In the genomic region with DNA sequence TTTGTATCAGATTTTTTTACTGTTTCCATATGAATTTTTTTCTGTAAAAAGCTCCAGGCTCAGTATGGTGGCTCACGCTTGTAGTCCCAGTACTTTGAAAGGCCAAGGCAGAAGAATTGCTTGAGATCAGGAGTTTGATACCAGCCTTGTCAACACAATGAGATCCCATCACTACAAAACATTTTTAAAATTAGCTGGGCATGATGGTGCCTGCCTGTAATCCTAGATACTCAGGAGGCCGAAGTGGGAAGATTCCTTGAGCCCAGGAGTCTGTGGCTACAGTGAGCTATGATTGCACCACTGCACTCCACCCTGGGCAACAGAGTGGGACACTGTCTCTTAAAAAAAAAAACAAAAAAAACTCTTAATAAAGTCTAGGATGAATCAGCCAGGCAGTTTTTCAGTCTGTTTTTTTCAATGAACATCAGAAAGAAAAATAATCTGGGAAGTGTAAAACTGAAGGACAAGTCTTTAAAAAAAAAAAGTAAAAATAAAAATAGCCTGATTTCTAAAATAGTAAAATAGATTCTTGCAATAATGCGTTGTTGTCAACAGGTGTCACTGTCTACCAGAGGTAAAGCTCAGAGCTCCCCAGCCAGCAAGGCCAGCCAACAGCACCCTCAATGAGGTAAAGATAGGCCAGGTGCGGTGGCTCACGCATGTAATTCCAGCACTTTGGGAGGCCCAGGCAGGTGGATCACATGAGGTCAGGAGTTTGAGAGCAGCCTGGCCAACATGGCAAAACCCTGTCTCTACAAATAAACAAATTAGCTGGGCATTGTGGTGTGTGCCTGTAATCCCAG, we compare ENCODE assay signal across 7 cellular contexts. TPM values are rescaled to one million over a fixed set of nuclear protein-coding genes. Genes with fewer than 3 reads are reported as not detected.
DNase-seq lines count a peak whose midpoint lies in the region; ATAC-seq and TF ChIP-seq lines count a peak whose summit lies in the region.

No MANE protein-coding gene starts in this region.

- no peak overlapping the region for H3K4ac ChIP-seq in trophoblast cell (ENCODE audit: low read depth, low read length)

- no peak overlapping the region for H2AK5ac ChIP-seq in trophoblast cell (ENCODE audit: low read length)

- H3K27ac Mint-ChIP-seq in activated T-helper 17 cell treated with anti-CD3 and anti-CD28 coated beads, Interleukin-2, amount 50 U/mL, for 72 hours = no peak overlapping the region

- H2BK120ac ChIP-seq in trophoblast cell (ENCODE audit: insufficient read depth, low read length, poor library complexity) = no peak overlapping the region

- no peak overlapping the region for H3K4me3 ChIP-seq in trophoblast cell (ENCODE audit: low read depth, low read length)

- H3K4me3 Mint-ChIP-seq in activated T-helper 17 cell treated with anti-CD3 and anti-CD28 coated beads, Interleukin-2, amount 50 U/mL, for 72 hours = no peak overlapping the region

- H2BK5ac ChIP-seq in trophoblast cell (ENCODE audit: low read depth, low read length, poor library complexity) = no peak overlapping the region

- H4K12ac ChIP-seq in trophoblast cell (ENCODE audit: low read depth, low read length) = no peak overlapping the region

- no peak overlapping the region for H3K14ac ChIP-seq in trophoblast cell (ENCODE audit: low read length)

- H3K18ac ChIP-seq in trophoblast cell (ENCODE audit: low read length) = no peak overlapping the region

- H3K9me3 ChIP-seq in trophoblast cell (ENCODE audit: insufficient read depth, low read depth, low read length) = no peaks in the 10 kb centered on the region

- ATAC-seq in HG03354 (IDR thresholded peaks at IDR 0.05; ENCODE audit: poor library complexity, severe bottlenecking, unreplicated experiment) (peak; percentile 81), HG03442 (IDR thresholded peaks at IDR 0.05; ENCODE audit: unreplicated experiment) (no peak)
- ATAC-seq in activated T-helper 17 cell treated with anti-CD3 and anti-CD28 coated beads, Interleukin-2, amount 50 U/mL, for 72 hours (replicated peaks) = peak; percentile 67

- no peak overlapping the region for H3K4me2 ChIP-seq in trophoblast cell (ENCODE audit: low read length)

- peaks cover 7% of the 10 kb centered on the region for H3K4me1 Mint-ChIP-seq in activated T-helper 17 cell treated with anti-CD3 and anti-CD28 coated beads, Interleukin-2, amount 50 U/mL, for 72 hours

- no peaks in the 10 kb centered on the region for H3K36me3 ChIP-seq in trophoblast cell (ENCODE audit: control insufficient read depth in 1 of 2, insufficient read depth in 2 of 2, low read length in 2 of 2)

- no peak overlapping the region for H3K27ac ChIP-seq in trophoblast cell (ENCODE audit: low read depth, low read length)

- H3K79me1 ChIP-seq in trophoblast cell (ENCODE audit: low read length) = no peaks in the 10 kb centered on the region

- H4K91ac ChIP-seq in trophoblast cell (ENCODE audit: low read depth, low read length) = no peak overlapping the region

- H3K23ac ChIP-seq in trophoblast cell (ENCODE audit: low read length) = no peak overlapping the region

- H3K9me3 Mint-ChIP-seq in activated T-helper 17 cell treated with anti-CD3 and anti-CD28 coated beads, Interleukin-2, amount 50 U/mL, for 72 hours = no peaks in the 10 kb centered on the region

- H2AFZ ChIP-seq in trophoblast cell (ENCODE audit: insufficient read depth, low read length, poor library complexity) = no peak overlapping the region

- no peaks in the 10 kb centered on the region for H3K27me3 ChIP-seq in trophoblast cell (ENCODE audit: insufficient read depth, low read length)

- no CpG with 5 or more reads among the region's 5 CpGs for WGBS in trophoblast cell (ENCODE audit: extremely low coverage, insufficient coverage, insufficient read length)

- no peaks in the 10 kb centered on the region for H3K4me1 ChIP-seq in trophoblast cell (ENCODE audit: control insufficient read depth in 1 of 2, insufficient read depth in 2 of 2, low read length in 2 of 2)

- no peak overlapping the region for H3K9ac ChIP-seq in trophoblast cell (ENCODE audit: low read length)

- peak; percentile 60 for DNase-seq in GM10266 (ENCODE audit: extremely low spot score)
- peak; percentile 58 for DNase-seq in RKO (ENCODE audit: low spot score)
- DNase-seq in foreskin melanocyte = peak; percentile 18
- peak; percentile 58 to 84 for DNase-seq in trophoblast cell

- peaks cover 12% of the 10 kb centered on the region for H3K27me3 Mint-ChIP-seq in activated T-helper 17 cell treated with anti-CD3 and anti-CD28 coated beads, Interleukin-2, amount 50 U/mL, for 72 hours

- no peaks in the 10 kb centered on the region for H3K79me2 ChIP-seq in trophoblast cell (ENCODE audit: control insufficient read depth, insufficient read depth, low read length, poor library complexity)

- no peak overlapping the region for H4K8ac ChIP-seq in trophoblast cell (ENCODE audit: low read depth, low read length)

- no peaks in the 10 kb centered on the region for H3K36me3 Mint-ChIP-seq in activated T-helper 17 cell treated with anti-CD3 and anti-CD28 coated beads, Interleukin-2, amount 50 U/mL, for 72 hours (ENCODE audit: low read depth)

- H2BK12ac ChIP-seq in trophoblast cell (ENCODE audit: low read length) = no peak overlapping the region

- peak; percentile 67 for TF ChIP-seq CTCF in GM10266 (IDR thresholded peaks at IDR 0.05; ENCODE audit: control insufficient read depth, insufficient read depth, low read depth, missing control alignments)

RNA-seq across cellular contexts. Expression of a gene that starts 9.3 kb away (rescaled TPM):
- total RNA-seq in activated T-helper 17 cell treated with anti-CD3 and anti-CD28 coated beads, Interleukin-2, amount 50 U/mL, for 72 hours = 10 to 100 TPM; 24.3 to 47.4 TPM
- polyA plus RNA-seq in trophoblast cell (2013) = 26.3 and 26.4 TPM in 2 replicates

RNA-seq across cellular contexts. Expression of a gene that starts 25.7 kb away (rescaled TPM):
- total RNA-seq in activated T-helper 17 cell treated with anti-CD3 and anti-CD28 coated beads, Interleukin-2, amount 50 U/mL, for 72 hours = 10 to 100 TPM; 30.6 to 36.4 TPM
- polyA plus RNA-seq in trophoblast cell (2013) = 7.2 and 7.8 TPM in 2 replicates

Comparison
In these comparisons a context has a peak if more than half of its experiments do, and no peak if none do; other contexts are left out.
1. DNase-seq: peak in every context shown above with its lines; median percentile 71 in trophoblast cell; 60 in GM10266; 58 in RKO; 18 in foreskin melanocyte.